13 cellular contexts compared by ENCODE assay signal in genomic region chr6:10696655-10697054, GRCh38. TPM values are rescaled to one million over a fixed set of nuclear protein-coding genes. Genes with fewer than 3 reads are reported as not detected.
DNase-seq lines count a peak whose midpoint lies in the region; ATAC-seq and TF ChIP-seq lines count a peak whose summit lies in the region.
"Had no signal": no experiment of that assay in that cellular context is flagged by ENCODE, and none has a peak within 500 bp of the region (broad histone marks: within the 10 kb centered on the region; RNA-seq: fewer than 3 reads in every experiment).

No MANE protein-coding gene starts in this region.

- H4K8ac ChIP-seq in H9 (replicated peaks; ENCODE audit: insufficient read length, low read depth, low read length): no peak overlapping the region

- peaks cover 0 to 5% (median 0%) of the 10 kb centered on the region in 7 donors for H3K9me3 Mint-ChIP-seq in CD4-positive, CD25-positive, alpha-beta regulatory T cell
- no peaks in the 10 kb centered on the region; a peak in 1 of 5 replicates for H3K9me3 Mint-ChIP-seq in H9
- no peaks in the 10 kb centered on the region for H3K9me3 Mint-ChIP-seq in activated CD8-positive, alpha-beta T cell treated with anti-CD3 and anti-CD28 coated beads for 36 hours
- H3K9me3 Mint-ChIP-seq in natural killer cell: no peaks in the 10 kb centered on the region
- H3K9me3 Mint-ChIP-seq: T-cell had no signal

- H3K27me3 Mint-ChIP-seq in CD4-positive, CD25-positive, alpha-beta regulatory T cell: peaks cover 10% of the 10 kb centered on the region
- H3K27me3 Mint-ChIP-seq in H9 (ENCODE audit: low read depth) (no peaks in the 10 kb centered on the region), natural killer cell (ENCODE audit: low read depth in 2 of 2) (no peaks in the 10 kb centered on the region)
- no peaks in the 10 kb centered on the region for H3K27me3 Mint-ChIP-seq in activated CD8-positive, alpha-beta T cell treated with anti-CD3 and anti-CD28 coated beads for 36 hours

- H2BK15ac ChIP-seq in H9 (ENCODE audit: low read depth, low read length): no peak overlapping the region

- no peak overlapping the region for H2BK120ac ChIP-seq in H9 (ENCODE audit: low read depth, low read length, poor library complexity, severe bottlenecking)

- H3K23ac ChIP-seq in H9 (ENCODE audit: insufficient read length, low read depth, low read length): no peak overlapping the region

- peak overlapping the region in 1 of 3 donors; percentile 100 for H3K27ac Mint-ChIP-seq in CD4-positive, CD25-positive, alpha-beta regulatory T cell
- H3K27ac Mint-ChIP-seq in H9 (no peak overlapping the region), natural killer cell (no peak overlapping the region)
- H3K27ac Mint-ChIP-seq in activated CD8-positive, alpha-beta T cell treated with anti-CD3 and anti-CD28 coated beads for 36 hours: peak overlapping the region; percentile 63

- no peak overlapping the region for H3K18ac ChIP-seq in H9 (ENCODE audit: insufficient read length, low read depth, low read length)

- H2AFZ ChIP-seq in H9 (ENCODE audit: low read length): no peak overlapping the region

- no peak overlapping the region for H3K4ac ChIP-seq in H9 (ENCODE audit: low read depth, low read length)

- no peak overlapping the region for H2BK5ac ChIP-seq in H9 (ENCODE audit: insufficient read length, low read length)

- intact Hi-C loops in activated CD8-positive, alpha-beta T cell treated with anti-CD3 and anti-CD28 coated beads for 36 hours (cut with micrococcal nuclease): no loop called here
- intact Hi-C loops in natural killer cell (cut with micrococcal nuclease) (loop anchor here (10.0 kb wide), 1 partner anchor 538 kb away; the partner anchor contains the start of gene NEDD9), Right ventricle myocardium inferior (cut with DNase I) (no loop called here)

- peaks cover 17 to 57% (median 40%) of the 10 kb centered on the region in 4 donors for H3K4me1 Mint-ChIP-seq in CD4-positive, CD25-positive, alpha-beta regulatory T cell
- H3K4me1 Mint-ChIP-seq in H9 (peaks cover 22 to 28% of the 10 kb centered on the region in 2 experiments), natural killer cell (peaks cover 25 to 26% of the 10 kb centered on the region in 2 donors)
- H3K4me1 Mint-ChIP-seq in activated CD8-positive, alpha-beta T cell treated with anti-CD3 and anti-CD28 coated beads for 36 hours (ENCODE audit: low read depth): peaks cover 38% of the 10 kb centered on the region

- no peak overlapping the region for H3K4me3 ChIP-seq in CD4-positive, CD25-positive, alpha-beta regulatory T cell (ENCODE audit: low read depth, low read length)
- H3K4me3 ChIP-seq: sigmoid colon had no signal

- H3K9me3 ChIP-seq in CD4-positive, CD25-positive, alpha-beta regulatory T cell (ENCODE audit: control insufficient read depth in 2 of 2, low read length in 2 of 2): no peaks in the 10 kb centered on the region
- no peaks in the 10 kb centered on the region for H3K9me3 ChIP-seq in H9 (ENCODE audit: control insufficient read depth, low read depth, low read length)
- H3K9me3 ChIP-seq: sigmoid colon had no signal

- H3K14ac ChIP-seq in H9 (ENCODE audit: insufficient read depth, low read length): no peak overlapping the region

- H3K4me3 Mint-ChIP-seq in CD4-positive, CD25-positive, alpha-beta regulatory T cell: peak overlapping the region; percentile 13 to 97 (median 29)
- H3K4me3 Mint-ChIP-seq in H9 (peak overlapping the region; percentile 97 to 98; a peak in 4 of 5 replicates), natural killer cell (peak overlapping the region; percentile 22)
- H3K4me3 Mint-ChIP-seq in activated CD8-positive, alpha-beta T cell treated with anti-CD3 and anti-CD28 coated beads for 36 hours: peak overlapping the region; percentile 90

- H3K36me3 Mint-ChIP-seq in CD4-positive, CD25-positive, alpha-beta regulatory T cell: peaks cover 30% of the 10 kb centered on the region
- H3K36me3 Mint-ChIP-seq in H9 (ENCODE audit: insufficient read depth in 1 of 3, low read depth in 3 of 3) (peaks cover 27 to 57% (median 45%) of the 10 kb centered on the region in 3 experiments), natural killer cell (no peaks in the 10 kb centered on the region)
- peaks cover 57% of the 10 kb centered on the region for H3K36me3 Mint-ChIP-seq in activated CD8-positive, alpha-beta T cell treated with anti-CD3 and anti-CD28 coated beads for 36 hours (ENCODE audit: low read depth)

- no peak for ATAC-seq in CD4-positive, CD25-positive, alpha-beta regulatory T cell (ENCODE audit: low read depth in 2 of 2)
- no peak for ATAC-seq in activated CD8-positive, alpha-beta T cell treated with anti-CD3 and anti-CD28 coated beads for 36 hours
- no peak for ATAC-seq in natural killer cell
- no peak for ATAC-seq in Right ventricle myocardium inferior
- ATAC-seq: T-cell had no signal

- no peak for TF ChIP-seq CTCF in H9 (conservative IDR thresholded peaks at IDR 0.05)
- no peak for TF ChIP-seq CTCF in activated CD8-positive, alpha-beta T cell treated with anti-CD3 and anti-CD28 coated beads for 36 hours (IDR thresholded peaks at IDR 0.05)
- TF ChIP-seq CTCF in natural killer cell (IDR thresholded peaks at IDR 0.05): no peak

- H4K91ac ChIP-seq in H9 (ENCODE audit: insufficient read length, low read depth, low read length): no peak overlapping the region

- peaks cover 17% of the 10 kb centered on the region for H3K36me3 ChIP-seq in CD4-positive, CD25-positive, alpha-beta regulatory T cell (ENCODE audit: control insufficient read depth, insufficient read depth, low read length)

- no peaks in the 10 kb centered on the region for H3K23me2 ChIP-seq in H9 (ENCODE audit: insufficient read length, low read depth, low read length, poor library complexity, severe bottlenecking)

- peaks cover 2% of the 10 kb centered on the region for H3K79me1 ChIP-seq in H9 (ENCODE audit: insufficient read depth, low read depth, low read length, poor library complexity, severe bottlenecking)

- CTCF ChIA-PET in activated CD8-positive, alpha-beta T cell treated with anti-CD3 and anti-CD28 coated beads for 36 hours (lab: Charles Lee): no interaction called here

- H3K4me2 ChIP-seq in H9 (ENCODE audit: insufficient read depth, insufficient read length, low read length): peak overlapping the region; percentile 96

- no peak overlapping the region for H3K27ac ChIP-seq in CD4-positive, CD25-positive, alpha-beta regulatory T cell (ENCODE audit: insufficient read depth, low read length, poor library complexity, severe bottlenecking)
- H3K27ac ChIP-seq in H9 (ENCODE audit: insufficient read length, low read depth, low read length): no peak overlapping the region
- H3K27ac ChIP-seq: sigmoid colon had no signal

- H3K27me3 ChIP-seq in CD4-positive, CD25-positive, alpha-beta regulatory T cell (ENCODE audit: control insufficient read depth, insufficient read depth, low read length): no peaks in the 10 kb centered on the region
- H3K27me3 ChIP-seq in H9 (ENCODE audit: insufficient read depth, low read length): no peaks in the 10 kb centered on the region
- H3K27me3 ChIP-seq: sigmoid colon had no signal

- H3K4me1 ChIP-seq in CD4-positive, CD25-positive, alpha-beta regulatory T cell (ENCODE audit: control insufficient read depth, insufficient read depth, low read length, poor library complexity, severe bottlenecking): peaks cover 27% of the 10 kb centered on the region
- H3K4me1 ChIP-seq in H9 (ENCODE audit: insufficient read depth, low read length): peaks cover 4% of the 10 kb centered on the region; the same call in 1 of the 2 replicates

- H4K5ac ChIP-seq in H9 (ENCODE audit: insufficient read length, low read depth, low read length): no peak overlapping the region

- DNase-seq in CD4-positive, CD25-positive, alpha-beta regulatory T cell: no peak
- no peak for DNase-seq in H9
- DNase-seq in activated CD8-positive, alpha-beta T cell treated with anti-CD3 and anti-CD28 coated beads for 36 hours: no peak
- DNase-seq in natural killer cell: no peak
- no peak for DNase-seq in NCI-H1694 treated with DMSO at 0.1 percent for 48 hours (lab: John Stamatoyannopoulos, UW)
- no peak for DNase-seq in NCI-H2029 (lab: John Stamatoyannopoulos, UW)
- DNase-seq in Right ventricle myocardium inferior (ENCODE audit: missing footprints): no peak
- DNase-seq: activated CD4-positive, alpha-beta T cell treated with anti-CD3 and anti-CD28 coated beads, Interleukin-2, amount 50 U/mL, for 48 hours; aorta; NCI-H2107; sigmoid colon; T-cell had no signal

- POLR2A ChIA-PET in activated CD8-positive, alpha-beta T cell treated with anti-CD3 and anti-CD28 coated beads for 36 hours (lab: Charles Lee): interaction anchor here (2.0 to 3.1 kb wide), 2 partner anchors 9 to 25 kb away, joined by 8 to 21 read pairs; partner anchors contain the start of gene TMEM14C

- H3T11ph ChIP-seq in H9 (ENCODE audit: low read length): no peak overlapping the region

- no peak overlapping the region for H3K9ac ChIP-seq in H9 (ENCODE audit: extremely low read depth, insufficient read length, low read length)

- no peaks in the 10 kb centered on the region for H4K20me1 ChIP-seq in H9 (ENCODE audit: control insufficient read depth, insufficient read depth, insufficient read length)

- no peak overlapping the region for H3K56ac ChIP-seq in H9 (ENCODE audit: insufficient read length, low read depth, low read length)

- H2BK20ac ChIP-seq in H9 (ENCODE audit: low read depth, low read length, poor library complexity, severe bottlenecking): no peak overlapping the region

- no peak overlapping the region for H2AK5ac ChIP-seq in H9 (ENCODE audit: insufficient read length, low read length)

- H3K79me2 ChIP-seq in H9 (ENCODE audit: insufficient read depth, low read length): peaks cover 28% of the 10 kb centered on the region; the same call in 1 of the 2 replicates

- no CpG with 5 or more reads among the region's 4 CpGs for WGBS in H9 (ENCODE audit: extremely low coverage, insufficient read length, low lambda C conversion rate)

- no peak overlapping the region for H2BK12ac ChIP-seq in H9 (ENCODE audit: insufficient read length, low read depth, low read length)

RNA-seq across cellular contexts. Expression of gene PAK1IP1, which starts 1.9 kb away (rescaled TPM):
- total RNA-seq in CD4-positive, CD25-positive, alpha-beta regulatory T cell: 6.0 TPM
- polyA plus RNA-seq in CD4-positive, CD25-positive, alpha-beta regulatory T cell: 10 to 100 TPM; 12.2 to 14.4 (median 13.9) TPM
- total RNA-seq in H9 (2021) (43.6 and 44.8 TPM in 2 replicates), natural killer cell (1 to 10 TPM; 3.6 to 5.2 (median 4.6) TPM), Right ventricle myocardium inferior (11.5 TPM)
- total RNA-seq in activated CD8-positive, alpha-beta T cell treated with anti-CD3 and anti-CD28 coated beads for 36 hours: 10 to 100 TPM; 34.2 to 35.5 TPM

RNA-seq across cellular contexts. Expression of gene C6orf52, which starts 2.2 kb away (rescaled TPM):
- total RNA-seq in CD4-positive, CD25-positive, alpha-beta regulatory T cell: not detected
- polyA plus RNA-seq in CD4-positive, CD25-positive, alpha-beta regulatory T cell: 1 to 10 TPM in 2 of 4 donors, under 1 TPM in 1, not detected in 1; 0.68 to 2.6 (median 2.3) TPM
- total RNA-seq in H9 (2021) (1.8 and 2.3 TPM in 2 replicates), natural killer cell (under 1 TPM in 2 of 3 donors, not detected in 1; 0.58 to 0.91 TPM), Right ventricle myocardium inferior (0.49 TPM)
- 1 to 10 TPM; 2.6 to 3.3 TPM for total RNA-seq in activated CD8-positive, alpha-beta T cell treated with anti-CD3 and anti-CD28 coated beads for 36 hours
- total RNA-seq: fibroblast of villous mesenchyme, sigmoid colon had no signal

RNA-seq across cellular contexts. Expression of gene TMEM14C, which starts 26.2 kb away (rescaled TPM):
- total RNA-seq in CD4-positive, CD25-positive, alpha-beta regulatory T cell: 15.7 TPM
- polyA plus RNA-seq in CD4-positive, CD25-positive, alpha-beta regulatory T cell: 100 to 1,000 TPM in 1 of 4 donors, 10 to 100 TPM in 3; 83.7 to 172 (median 89.2) TPM
- total RNA-seq in H9 (2021): 94.4 and 104 TPM in 2 replicates
- 10 to 100 TPM; 60.1 to 62.0 TPM for total RNA-seq in activated CD8-positive, alpha-beta T cell treated with anti-CD3 and anti-CD28 coated beads for 36 hours
- total RNA-seq in natural killer cell: 10 to 100 TPM in 2 of 3 donors, 1 to 10 TPM in 1; 2.4 to 15.7 (median 14.3) TPM
- 120 TPM for total RNA-seq in Right ventricle myocardium inferior

RNA-seq across cellular contexts. Expression of gene TMEM14B, which starts 51.0 kb away (rescaled TPM):
- 48.8 TPM for total RNA-seq in CD4-positive, CD25-positive, alpha-beta regulatory T cell
- polyA plus RNA-seq in CD4-positive, CD25-positive, alpha-beta regulatory T cell: 100 to 1,000 TPM; 177 to 219 (median 209) TPM
- total RNA-seq in H9 (2021): 104 and 107 TPM in 2 replicates
- total RNA-seq in activated CD8-positive, alpha-beta T cell treated with anti-CD3 and anti-CD28 coated beads for 36 hours: 10 to 100 TPM; 92.1 to 94.2 TPM
- total RNA-seq in natural killer cell: 10 to 100 TPM; 21.0 to 38.4 (median 30.8) TPM
- 106 TPM for total RNA-seq in Right ventricle myocardium inferior

Comparison
In these comparisons a context has a peak if more than half of its experiments do, and no peak if none do; other contexts are left out.
1. H3K4me3 Mint-ChIP-seq: peak in every context shown above with its lines; median percentile 98 in H9; 90 in activated CD8-positive, alpha-beta T cell treated with anti-CD3 and anti-CD28 coated beads for 36 hours; 29 in CD4-positive, CD25-positive, alpha-beta regulatory T cell; 22 in natural killer cell.